6 cellular contexts compared by ENCODE assay signal in genomic region chr6:31740397-31741223, GRCh38. TPM values are rescaled to one million over a fixed set of nuclear protein-coding genes. Genes with fewer than 3 reads are reported as not detected.
DNase-seq lines count a peak whose midpoint lies in the region; ATAC-seq and TF ChIP-seq lines count a peak whose summit lies in the region.

No MANE protein-coding gene starts in this region.

- ATAC-seq in HG02642 (IDR thresholded peaks at IDR 0.05; ENCODE audit: poor library complexity, unreplicated experiment): no peak

- no peak for TF ChIP-seq CTCF in AG10803 (conservative IDR thresholded peaks at IDR 0.05; ENCODE audit: low read length)
- no peak for TF ChIP-seq CTCF in LNCaP clone FGC (IDR thresholded peaks at IDR 0.05; ENCODE audit: control insufficient read depth, extremely low read depth, insufficient read depth)

- no peaks in the 10 kb centered on the region for H3K9me3 ChIP-seq in skeletal muscle satellite cell (replicated peaks; ENCODE audit: low read length)

- H3K4me2 ChIP-seq in skeletal muscle satellite cell (ENCODE audit: low read length): peak overlapping the region; percentile 97

- peak overlapping the region; percentile 43 for H3K27ac ChIP-seq in epithelial cell of prostate

- DNase-seq in AG10803 (ENCODE audit: low read depth) (no peak), LNCaP clone FGC (ENCODE audit: low read depth) (no peak), epithelial cell of prostate (ENCODE audit: low read depth, low spot score) (no peak), foreskin melanocyte (no peak)

- H3K9ac ChIP-seq in skeletal muscle satellite cell (ENCODE audit: low read depth, low read length): peak overlapping the region; percentile 90

- peaks cover 8% of the 10 kb centered on the region for H3K36me3 ChIP-seq in skeletal muscle satellite cell (ENCODE audit: insufficient read depth, low read length)

- peaks cover 28% of the 10 kb centered on the region for H3K4me1 ChIP-seq in skeletal muscle satellite cell (ENCODE audit: control insufficient read depth, insufficient read depth, low read length)

- peak overlapping the region; percentile 91 for H3K4me3 ChIP-seq in AG10803 (ENCODE audit: low read length)
- H3K4me3 ChIP-seq in LNCaP clone FGC (ENCODE audit: low read depth, low read length): peak overlapping the region; percentile 77
- peak overlapping the region; percentile 95 for H3K4me3 ChIP-seq in skeletal muscle satellite cell (ENCODE audit: low read length)

- no peaks in the 10 kb centered on the region for H3K27me3 ChIP-seq in skeletal muscle satellite cell (ENCODE audit: control insufficient read depth, insufficient read depth, low read length)

RNA-seq across cellular contexts. Expression of gene MSH5, which starts 0.8 kb away (rescaled TPM):
- total RNA-seq in skeletal muscle satellite cell (2012; rRNA removed): 13.8 and 19.3 TPM in 2 replicates

RNA-seq across cellular contexts. Expression of gene CLIC1, which starts 4.3 kb away (rescaled TPM):
- 1,096 and 1,297 TPM in 2 replicates for total RNA-seq in skeletal muscle satellite cell (2012; rRNA removed)

RNA-seq across cellular contexts. Expression of gene DDAH2, which starts 11.5 kb away (rescaled TPM):
- 24.0 and 28.4 TPM in 2 replicates for total RNA-seq in skeletal muscle satellite cell (2012; rRNA removed)

RNA-seq across cellular contexts. Expression of gene MPIG6B, which starts 17.4 kb away (rescaled TPM):
- not detected in 2 replicates for total RNA-seq in skeletal muscle satellite cell (2012; rRNA removed)

RNA-seq across cellular contexts. Expression of gene LY6G6C, which starts 19.1 kb away (rescaled TPM):
- not detected in 2 replicates for total RNA-seq in skeletal muscle satellite cell (2012; rRNA removed)
